2 cellular contexts compared by ENCODE assay signal in genomic region chr17:36072431-36073121, GRCh38.
A peak's percentile ranks its signal among the peaks of the same experiment; 100 is the strongest.
TF ChIP-seq lines count a peak whose summit lies in the region.

No MANE protein-coding gene starts in this region.

TF ChIP-seq in GM12891, 5 proteins besides CTCF, POLR2A, EP300 and RAD21:
- TF ChIP-seq PAX5 (IDR thresholded peaks at IDR 0.05; ENCODE audit: insufficient read depth, low read length, severe bottlenecking), result no peak
- no peak for TF ChIP-seq SPI1 (IDR thresholded peaks at IDR 0.05; ENCODE audit: low read depth, low read length)

TF ChIP-seq in H1, 55 proteins besides CTCF, POLR2A, EP300 and RAD21:
- no peak for TF ChIP-seq PHF8 (conservative IDR thresholded peaks at IDR 0.05; ENCODE audit: low read depth, low read length)
- TF ChIP-seq TCF12 (IDR thresholded peaks at IDR 0.05; ENCODE audit: low read depth, low read length), result 0 out of 2 replicates have a peak, but pooled peaks have one; percentile 31
TF ChIP-seq in H1: peak in this region for 1.
